26 cellular contexts compared by ENCODE assay signal in genomic region chr20:7294816-7295360, GRCh38.
DNase-seq lines count a peak whose midpoint lies in the region; ATAC-seq, FAIRE-seq and TF ChIP-seq lines count a peak whose summit lies in the region.
"Had no signal": no experiment of that assay in that cellular context is flagged by ENCODE, and none has a peak within 500 bp of the region (broad histone marks: within the 10 kb centered on the region; RNA-seq: fewer than 3 reads in every experiment).

No MANE protein-coding gene starts in this region.

- H2BK120ac ChIP-seq in H1 (replicated peaks; ENCODE audit: low read depth, low read length), result no peak overlapping the region

- H2BK20ac ChIP-seq in H1 (ENCODE audit: low read length), result no peak overlapping the region

- H2BK5ac ChIP-seq in H1 (ENCODE audit: low read depth, low read length), result no peak overlapping the region

- H3K36me3 ChIP-seq in mammary epithelial cell (ENCODE audit: insufficient read depth, low read length) (no peaks in the 10 kb centered on the region), breast epithelium (no peaks in the 10 kb centered on the region), GM23338 (ENCODE audit: insufficient read depth) (no peaks in the 10 kb centered on the region), H1 (ENCODE audit: control insufficient read depth in 2 of 4, insufficient read depth in 4 of 4, low read length in 3 of 4) (no peaks in the 10 kb centered on the region)
- H3K36me3 ChIP-seq: BE2C, BLaER1 had no signal

- in situ Hi-C loops in mammary epithelial cell (cut with MboI; ENCODE audit: low sequenced_read_pairs in 2 of 2), result no loop called here

- no peaks in the 10 kb centered on the region for H3K9me2 ChIP-seq in GM23338 (ENCODE audit: insufficient read depth)

- peaks cover 14% of the 10 kb centered on the region; the same call in 2 of the 3 replicates for H3K4me1 Mint-ChIP-seq in GM23338
- H3K4me1 Mint-ChIP-seq: CD14-positive monocyte; CD4-positive, alpha-beta memory T cell; CD4-positive, CD25-positive, alpha-beta regulatory T cell; CD8-positive, alpha-beta memory T cell had no signal

- intact Hi-C loops in mammary epithelial cell (cut with micrococcal nuclease), result no loop called here
- intact Hi-C loops in breast epithelium (cut with DNase I; ENCODE audit: low total_unique reads), result no loop called here

- BruUV-seq in mammary epithelial cell (replicated peaks; lab: Mats Ljungman, UMichigan), result no TSS peak

- H3K27me3 ChIP-seq in mammary epithelial cell (ENCODE audit: insufficient read depth, low read length) (no peaks in the 10 kb centered on the region), breast epithelium (no peaks in the 10 kb centered on the region), GM23338 (ENCODE audit: insufficient read depth) (no peaks in the 10 kb centered on the region), H1 (replicated peaks in 1 of 4; ENCODE audit: control insufficient read depth in 3 of 4, extremely low read depth in 1 of 4, insufficient read depth in 3 of 4, low read length in 3 of 4) (no peaks in the 10 kb centered on the region)
- H3K27me3 ChIP-seq: BE2C, BLaER1 had no signal

- no peak overlapping the region for H3K9ac ChIP-seq in mammary epithelial cell (ENCODE audit: insufficient read depth, low read length)
- H3K9ac ChIP-seq in H1 (replicated peaks in 1 of 4; ENCODE audit: extremely low read depth in 1 of 4, low read depth in 3 of 4, low read length in 3 of 4), result no peak overlapping the region
- H3K9ac ChIP-seq: BLaER1 had no signal

- H3K4me3 ChIP-seq in mammary epithelial cell (replicated peaks in 1 of 3; ENCODE audit: insufficient read depth in 1 of 3, low read depth in 2 of 3, low read length in 3 of 3), result no peak overlapping the region
- H3K4me3 ChIP-seq in breast epithelium, result no peak overlapping the region
- no peak overlapping the region for H3K4me3 ChIP-seq in GM23338
- no peak overlapping the region for H3K4me3 ChIP-seq in H1 (ENCODE audit: extremely low read depth in 1 of 4, insufficient read depth in 2 of 4, low read depth in 3 of 4, low read length in 4 of 4)
- H3K4me3 ChIP-seq: A549, BLaER1, GM12878 had no signal

- no peak overlapping the region for H3K4me3 Mint-ChIP-seq in GM23338
- H3K4me3 Mint-ChIP-seq: CD14-positive monocyte; CD4-positive, alpha-beta memory T cell; CD4-positive, CD25-positive, alpha-beta regulatory T cell; CD8-positive, alpha-beta memory T cell had no signal

- CTCF ChIA-PET in mammary epithelial cell (lab: Charles Lee; ENCODE audit: low non-redundant PET), result no interaction called here
- CTCF ChIA-PET in H1 (lab: Charles Lee; ENCODE audit: partially characterized antibody), result interaction anchor here (2.4 kb wide), 1 partner anchor 9 kb away, joined by 9 read pairs; no protein-coding TSS in a partner anchor
- CTCF ChIA-PET in RWPE1 (lab: Yijun Ruan, JAX), result no interaction called here

- dilution Hi-C loops in mammary epithelial cell (cut with HindIII; ENCODE audit: low sequenced_read_pairs), result no loop called here

- TF ChIP-seq CTCF in mammary epithelial cell (conservative IDR thresholded peaks at IDR 0.05 in 1 of 2, IDR thresholded peaks at IDR 0.05 in 1 of 2; ENCODE audit: extremely low read depth in 1 of 2, insufficient read depth in 1 of 2, low read depth in 1 of 2, low read length in 2 of 2) (no peak), breast epithelium (IDR thresholded peaks at IDR 0.05) (no peak), GM23338 (conservative IDR thresholded peaks at IDR 0.05; ENCODE audit: low read depth in 2 of 2) (no peak), H1 (IDR thresholded peaks at IDR 0.05; ENCODE audit: control extremely low read depth in 1 of 3, insufficient read depth in 1 of 3, low read depth in 1 of 3, low read length in 3 of 3) (no peak), RWPE1 (conservative IDR thresholded peaks at IDR 0.05; ENCODE audit: low read depth) (no peak)

- TF ChIP-seq RAD21 in H1 (IDR thresholded peaks at IDR 0.05 in 1 of 2, conservative IDR thresholded peaks at IDR 0.05 in 1 of 2; ENCODE audit: low read depth in 2 of 2, low read length in 2 of 2), result no peak

- FAIRE-seq in H1 (lab: Jason Lieb, UNC), result no peak
- FAIRE-seq: A549, GM12878, GM12892, GM18507 had no signal

- no peak overlapping the region for H2BK15ac ChIP-seq in H1 (ENCODE audit: low read length)

- DNase-seq in mammary epithelial cell (peak; percentile 62), breast epithelium (ENCODE audit: low spot score in 2 of 2) (no peak), GM23338 (ENCODE audit: low spot score) (no peak), H1 (ENCODE audit: low read depth in 1 of 2, low spot score in 2 of 2) (no peak), RWPE1 (ENCODE audit: low spot score) (no peak), glomerular visceral epithelial cell (ENCODE audit: extremely low spot score) (no peak)
- DNase-seq: BE2C; C1 segment of cervical spinal cord; CD4-positive, alpha-beta memory T cell; CD4-positive, CD25-positive, alpha-beta regulatory T cell; CD8-positive, alpha-beta memory T cell; COR-L47; DMS 273 treated with DMSO at 0.1 percent for 48 hours; DMS153; DMS53; DMS79; DND-41; EL; GDM1 had no signal

- H2AFZ ChIP-seq in mammary epithelial cell (ENCODE audit: low read depth, low read length) (no peak overlapping the region), GM23338 (no peak overlapping the region), H1 (ENCODE audit: low read length) (no peak overlapping the region)

- no peak overlapping the region for H3K4ac ChIP-seq in H1 (replicated peaks; ENCODE audit: insufficient read length, low read depth, low read length)

- TF ChIP-seq EP300 in H1 (IDR thresholded peaks at IDR 0.05; ENCODE audit: borderline replicate concordance in 1 of 2, low read depth in 2 of 2, low read length in 2 of 2), result no peak

- H3K27ac Mint-ChIP-seq in GM23338, result peak overlapping the region; percentile 28; the same call in 1 of the 2 replicates
- H3K27ac Mint-ChIP-seq: CD14-positive monocyte; CD4-positive, alpha-beta memory T cell; CD4-positive, CD25-positive, alpha-beta regulatory T cell; CD8-positive, alpha-beta memory T cell had no signal

- WGBS in mammary epithelial cell (ENCODE audit: low coverage, missing lambda C conversion rate), result 86% methylated on average over 6 of the region's 6 CpGs
- WGBS in H1 (ENCODE audit: extremely low coverage in 1 of 2, insufficient coverage in 1 of 2, insufficient read length in 1 of 2, insufficient replicate concordance in 2 of 2, low coverage in 1 of 2, low lambda C conversion rate in 2 of 2, missing lambda C conversion rate in 1 of 2), 2 experiments, result 89% methylated on average over 6 of the region's 6 CpGs; no CpG with 5 or more reads in 1 of the 2 experiments

- peaks cover 3% of the 10 kb centered on the region for H3K4me1 ChIP-seq in mammary epithelial cell (ENCODE audit: insufficient read depth, low read length)
- no peaks in the 10 kb centered on the region for H3K4me1 ChIP-seq in breast epithelium
- H3K4me1 ChIP-seq in GM23338 (ENCODE audit: insufficient read depth), result peaks cover 8% of the 10 kb centered on the region
- no peaks in the 10 kb centered on the region for H3K4me1 ChIP-seq in H1 (replicated peaks in 1 of 4; ENCODE audit: control insufficient read depth in 3 of 4, insufficient read depth in 4 of 4, low read length in 3 of 4)
- H3K4me1 ChIP-seq: A549, BE2C, BLaER1 had no signal

- no peak overlapping the region for H3K56ac ChIP-seq in H1 (replicated peaks; ENCODE audit: insufficient read length, low read depth, low read length)

- POLR2A ChIA-PET in H1 (lab: Charles Lee; ENCODE audit: partially characterized antibody), result no interaction called here
- POLR2A ChIA-PET in RWPE1 (lab: Yijun Ruan, JAX; ENCODE audit: low non-redundant PET), result no interaction called here

- H3K9me3 ChIP-seq in mammary epithelial cell (replicated peaks; ENCODE audit: insufficient read depth, low read length) (no peaks in the 10 kb centered on the region), breast epithelium (no peaks in the 10 kb centered on the region), H1 (ENCODE audit: insufficient read depth in 2 of 2, low read depth in 1 of 2, low read length in 1 of 2) (no peaks in the 10 kb centered on the region)
- H3K9me3 ChIP-seq: BE2C, BLaER1 had no signal

- H4K8ac ChIP-seq in H1 (ENCODE audit: extremely low read depth, insufficient read depth, low read length), result no peak overlapping the region

- peaks cover 7% of the 10 kb centered on the region for H3K27me3 Mint-ChIP-seq in GM23338 (ENCODE audit: insufficient read depth, low read depth, poor library complexity)
- H3K27me3 Mint-ChIP-seq: CD4-positive, alpha-beta memory T cell; CD4-positive, CD25-positive, alpha-beta regulatory T cell; CD8-positive, alpha-beta memory T cell had no signal

- H3K18ac ChIP-seq in H1 (ENCODE audit: extremely low read depth, low read length), result no peak overlapping the region

- H2BK12ac ChIP-seq in H1 (ENCODE audit: low read depth, low read length), result 0 out of 2 replicates have a peak overlapping the region, but pooled peaks have one; percentile 42

- H3K14ac ChIP-seq in H1 (ENCODE audit: insufficient read length), result no peak overlapping the region

- no peak for TF ChIP-seq POLR2A in breast epithelium (IDR thresholded peaks at IDR 0.05)
- TF ChIP-seq POLR2A in H1 (IDR thresholded peaks at IDR 0.05; ENCODE audit: control extremely low read depth in 1 of 2, low read depth in 2 of 2, low read length in 2 of 2), result no peak

- H3F3A ChIP-seq in GM23338 (replicated peaks; ENCODE audit: low read depth), result no peaks in the 10 kb centered on the region

- no peaks in the 10 kb centered on the region for H3K23me2 ChIP-seq in H1 (ENCODE audit: low read depth, low read length)

- H3K79me2 ChIP-seq in mammary epithelial cell (ENCODE audit: insufficient read depth, low read length) (no peaks in the 10 kb centered on the region), GM23338 (replicated peaks; ENCODE audit: insufficient read depth) (no peaks in the 10 kb centered on the region), H1 (ENCODE audit: control insufficient read depth in 1 of 2, insufficient read depth in 2 of 2, low read length in 2 of 2) (no peaks in the 10 kb centered on the region)

- H4K20me1 ChIP-seq in mammary epithelial cell (ENCODE audit: insufficient read depth, low read length) (no peaks in the 10 kb centered on the region), GM23338 (replicated peaks; ENCODE audit: insufficient read depth) (no peaks in the 10 kb centered on the region), H1 (replicated peaks in 1 of 2; ENCODE audit: control insufficient read depth in 1 of 2, insufficient read depth in 2 of 2, low read length in 2 of 2) (no peaks in the 10 kb centered on the region)
- H4K20me1 ChIP-seq: BLaER1 had no signal

- no peak overlapping the region for H2AK5ac ChIP-seq in H1 (ENCODE audit: low read depth, low read length)

- no peak overlapping the region for H4K5ac ChIP-seq in H1 (ENCODE audit: insufficient read length, low read depth, low read length)

- no peaks in the 10 kb centered on the region for H3K9me3 Mint-ChIP-seq in GM23338
- H3K9me3 Mint-ChIP-seq: CD14-positive monocyte had no signal

- H3K23ac ChIP-seq in H1 (ENCODE audit: insufficient read length), result no peak overlapping the region

- no peak overlapping the region for H4K91ac ChIP-seq in H1 (replicated peaks; ENCODE audit: insufficient read length, low read length)

- H3K79me1 ChIP-seq in H1 (ENCODE audit: low read depth, low read length), result no peaks in the 10 kb centered on the region

- H3K36me3 Mint-ChIP-seq in GM23338 (ENCODE audit: low read depth), result no peaks in the 10 kb centered on the region
- H3K36me3 Mint-ChIP-seq: CD14-positive monocyte; CD4-positive, alpha-beta memory T cell; CD4-positive, CD25-positive, alpha-beta regulatory T cell; CD8-positive, alpha-beta memory T cell had no signal

- H3K4me2 ChIP-seq in mammary epithelial cell (ENCODE audit: insufficient read depth, low read depth, low read length) (no peak overlapping the region), GM23338 (no peak overlapping the region), H1 (ENCODE audit: insufficient read depth in 1 of 2, low read depth in 2 of 2, low read length in 2 of 2) (no peak overlapping the region)
- H3K4me2 ChIP-seq: A549, BLaER1 had no signal

- no peak for ATAC-seq in GM23338
- ATAC-seq: A549, GM12878 had no signal

- no peak overlapping the region for H3K27ac ChIP-seq in mammary epithelial cell (ENCODE audit: insufficient read depth, low read depth, low read length)
- H3K27ac ChIP-seq in breast epithelium, result no peak overlapping the region
- H3K27ac ChIP-seq in GM23338 (ENCODE audit: low read depth), result no peak overlapping the region
- no peak overlapping the region for H3K27ac ChIP-seq in H1 (ENCODE audit: low read depth, low read length)
- no peak overlapping the region for H3K27ac ChIP-seq in RWPE1
- H3K27ac ChIP-seq: 22Rv1, A549, BLaER1 had no signal
